ENCODE assay signal across 14 cellular contexts in the genomic region with DNA sequence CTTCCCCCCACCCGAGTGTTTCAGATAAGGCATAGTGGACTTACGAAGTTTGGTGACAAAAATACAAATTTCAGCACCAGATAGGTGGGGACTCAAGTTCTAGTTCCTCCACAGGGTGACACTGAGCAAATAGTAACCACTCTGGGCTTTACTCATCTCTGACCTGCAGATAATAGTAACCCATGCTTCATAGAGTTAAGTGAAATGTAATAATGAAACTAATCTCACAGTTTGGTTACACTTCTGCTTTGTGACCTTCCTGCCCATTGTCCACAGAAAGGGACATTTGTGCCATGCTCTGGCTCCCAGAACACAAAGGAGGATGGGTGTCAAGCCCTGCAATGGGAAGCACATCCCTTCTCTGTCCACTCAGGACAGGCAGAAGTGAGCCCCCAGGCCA. TPM values are rescaled to one million over a fixed set of nuclear protein-coding genes. Genes with fewer than 3 reads are reported as not detected.
DNase-seq lines count a peak whose midpoint lies in the region; ATAC-seq and TF ChIP-seq lines count a peak whose summit lies in the region.
"Had no signal": no experiment of that assay in that cellular context is flagged by ENCODE, and none has a peak within 500 bp of the region (broad histone marks: within the 10 kb centered on the region; RNA-seq: fewer than 3 reads in every experiment).

No MANE protein-coding gene starts in this region.

- POLR2A ChIA-PET in activated CD4-positive, alpha-beta T cell treated with anti-CD3 and anti-CD28 coated beads for 36 hours (lab: Charles Lee): no interaction called here

- no peak for TF ChIP-seq CTCF in OCI-LY3 (IDR thresholded peaks at IDR 0.05; ENCODE audit: low read depth, low read length)

- no peaks in the 10 kb centered on the region for H3K9me3 ChIP-seq in OCI-LY3 (ENCODE audit: insufficient read depth, low read length)
- H3K9me3 ChIP-seq: BE2C had no signal

- H3K36me3 ChIP-seq in OCI-LY3 (replicated peaks; ENCODE audit: low read depth, low read length): no peaks in the 10 kb centered on the region
- H3K36me3 ChIP-seq: BE2C had no signal

- peak overlapping the region; percentile 56 for H3K4me2 ChIP-seq in OCI-LY3 (ENCODE audit: low read length)

- H3K4me1 ChIP-seq in OCI-LY3 (ENCODE audit: low read length): peaks cover 23% of the 10 kb centered on the region
- H3K4me1 ChIP-seq: BE2C had no signal

- no peak overlapping the region for H3K27ac Mint-ChIP-seq in activated CD4-positive, alpha-beta T cell treated with anti-CD3 and anti-CD28 coated beads for 36 hours
- H3K27ac Mint-ChIP-seq: activated T-helper 17 cell treated with anti-CD3 and anti-CD28 coated beads, Interleukin-2, amount 50 U/mL, for 72 hours; brain had no signal

- no peaks in the 10 kb centered on the region for H3K9me3 Mint-ChIP-seq in activated CD4-positive, alpha-beta T cell treated with anti-CD3 and anti-CD28 coated beads for 36 hours (ENCODE audit: low read depth)
- H3K9me3 Mint-ChIP-seq: activated T-helper 17 cell treated with anti-CD3 and anti-CD28 coated beads, Interleukin-2, amount 50 U/mL, for 72 hours had no signal

- H3K27ac ChIP-seq in OCI-LY3 (ENCODE audit: low read length): no peak overlapping the region

- CTCF ChIA-PET in activated CD4-positive, alpha-beta T cell treated with anti-CD3 and anti-CD28 coated beads for 36 hours (lab: Charles Lee): interaction anchor here (0.7 kb wide), 1 partner anchor 97 kb away, joined by 3 read pairs; no protein-coding TSS in a partner anchor

- H3K4me1 Mint-ChIP-seq in activated CD4-positive, alpha-beta T cell treated with anti-CD3 and anti-CD28 coated beads for 36 hours: peaks cover 5% of the 10 kb centered on the region
- H3K4me1 Mint-ChIP-seq: activated T-helper 17 cell treated with anti-CD3 and anti-CD28 coated beads, Interleukin-2, amount 50 U/mL, for 72 hours had no signal

- DNase-seq in activated CD4-positive, alpha-beta T cell treated with anti-CD3 and anti-CD28 coated beads for 36 hours: no peak
- DNase-seq in activated effector memory CD4-positive, alpha-beta T cell treated with anti-CD3 and anti-CD28 coated beads, Interleukin-2, amount 50 U/mL, for 16 hours: no peak
- no peak for DNase-seq in activated T-cell treated with anti-CD3 and anti-CD28 coated beads, Interleukin-2, amount 50 U/mL, for 1 hour
- DNase-seq in NK-92 treated with Interleukin-12 subunit alpha and Interleukin-12 subunit beta, amount 100 ng/mL, for 24 hours (lab: John Stamatoyannopoulos, UW): no peak
- DNase-seq: activated CD4-positive, alpha-beta T cell treated with anti-CD3 and anti-CD28 coated beads for 4 hours; BE2C; retina; SW 1271 had no signal

- H3K9ac ChIP-seq in OCI-LY3 (ENCODE audit: low read length): no peak overlapping the region

- intact Hi-C loops in activated CD4-positive, alpha-beta T cell treated with anti-CD3 and anti-CD28 coated beads for 36 hours (cut with DNase I, micrococcal nuclease): loop anchor here in 1 of 2 experiments (10.0 kb wide), 1 partner anchor 796 kb away; no protein-coding TSS in a partner anchor

- ATAC-seq in GM18502 (IDR thresholded peaks at IDR 0.05; ENCODE audit: poor library complexity, unreplicated experiment) (peak; percentile 78), GM21381 (IDR thresholded peaks at IDR 0.05; ENCODE audit: unreplicated experiment) (peak; percentile 71), HG02973 (IDR thresholded peaks at IDR 0.05; ENCODE audit: unreplicated experiment) (peak; percentile 91)
- no peak for ATAC-seq in activated CD4-positive, alpha-beta T cell treated with anti-CD3 and anti-CD28 coated beads for 36 hours
- ATAC-seq: activated T-helper 17 cell treated with anti-CD3 and anti-CD28 coated beads, Interleukin-2, amount 50 U/mL, for 72 hours had no signal

- H4K20me1 ChIP-seq in OCI-LY3 (ENCODE audit: insufficient read depth, low read length): 0 out of 2 replicates have a peak, but pooled peaks cover 8% of the 10 kb centered on the region

- H3K4me3 Mint-ChIP-seq in activated CD4-positive, alpha-beta T cell treated with anti-CD3 and anti-CD28 coated beads for 36 hours: no peak overlapping the region
- H3K4me3 Mint-ChIP-seq: activated T-helper 17 cell treated with anti-CD3 and anti-CD28 coated beads, Interleukin-2, amount 50 U/mL, for 72 hours; brain had no signal

- no peak overlapping the region for H2AFZ ChIP-seq in OCI-LY3 (ENCODE audit: low read depth, low read length)

- H3K27me3 ChIP-seq in OCI-LY3 (ENCODE audit: low read depth, low read length): peaks cover 41% of the 10 kb centered on the region

- H3K79me2 ChIP-seq in OCI-LY3 (ENCODE audit: low read length): no peaks in the 10 kb centered on the region

- H3K27me3 Mint-ChIP-seq in activated CD4-positive, alpha-beta T cell treated with anti-CD3 and anti-CD28 coated beads for 36 hours: peaks cover 56% of the 10 kb centered on the region

- H3K36me3 Mint-ChIP-seq in activated CD4-positive, alpha-beta T cell treated with anti-CD3 and anti-CD28 coated beads for 36 hours (ENCODE audit: low read depth): no peaks in the 10 kb centered on the region

- no peak overlapping the region; the same call in 1 of the 2 replicates for H3K4me3 ChIP-seq in OCI-LY3 (ENCODE audit: low read length)

RNA-seq across cellular contexts. Expression of gene MAFB, which starts 8.5 kb away (rescaled TPM):
- total RNA-seq in activated CD4-positive, alpha-beta T cell treated with anti-CD3 and anti-CD28 coated beads for 36 hours: not detected
- total RNA-seq: activated T-helper 17 cell treated with anti-CD3 and anti-CD28 coated beads, Interleukin-2, amount 50 U/mL, for 72 hours had no signal
